ENCODE assay signal across 11 cellular contexts in the genomic region with DNA sequence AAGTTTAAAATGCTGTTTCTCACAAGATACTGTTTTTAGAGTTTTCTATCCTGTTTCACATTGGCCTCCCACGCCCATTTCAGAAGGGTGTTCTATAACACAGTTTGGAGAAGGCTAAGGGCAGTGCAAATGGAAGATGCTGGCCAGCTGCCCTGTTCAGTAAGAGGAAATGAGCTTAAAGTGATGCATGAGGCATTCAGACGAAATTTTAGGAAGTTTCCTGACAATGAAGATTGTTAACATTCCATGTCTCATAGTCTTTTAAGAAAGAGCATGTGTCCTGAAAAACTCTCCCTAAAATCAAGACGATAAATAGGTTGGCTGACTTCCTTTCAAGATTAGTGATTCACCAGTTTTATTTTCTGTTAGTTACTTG.
A peak's percentile ranks its signal among the peaks of the same experiment; 100 is the strongest.
DNase-seq lines count a peak whose midpoint lies in the region; ATAC-seq and TF ChIP-seq lines count a peak whose summit lies in the region.
"Had no signal": no experiment of that assay in that cellular context is flagged by ENCODE, and none has a peak within 500 bp of the region (broad histone marks: within the 10 kb centered on the region; RNA-seq: fewer than 3 reads in every experiment).

No MANE protein-coding gene starts in this region.

- WGBS in HUES64 = 55% methylated on average over 3 of the region's 3 CpGs

- in situ Hi-C loops in brain microvascular endothelial cell (cut with HindIII; ENCODE audit: low pct_ligation_motif_present, low sequenced_read_pairs) = no loop called here

- ATAC-seq in HG02571 (IDR thresholded peaks at IDR 0.05; ENCODE audit: unreplicated experiment) = no peak
- no peak for ATAC-seq in GM21576 (IDR thresholded peaks at IDR 0.05; ENCODE audit: unreplicated experiment)
- ATAC-seq: natural killer cell had no signal

- no peak overlapping the region for H3K4me3 ChIP-seq in AG09309 (ENCODE audit: control insufficient read depth, low read depth, low read length)
- peak overlapping the region; percentile 35; the same call in 1 of the 2 replicates for H3K4me3 ChIP-seq in HUES64 (ENCODE audit: low read length)
- H3K4me3 ChIP-seq in brain microvascular endothelial cell (ENCODE audit: low read depth, low read length) = no peak overlapping the region
- H3K4me3 ChIP-seq: tibial artery had no signal

- TF ChIP-seq CTCF in AG09309 (IDR thresholded peaks at IDR 0.05; ENCODE audit: control insufficient read depth, insufficient read depth, low read depth, low read length, missing control alignments) (no peak), brain microvascular endothelial cell (IDR thresholded peaks at IDR 0.05; ENCODE audit: low read depth, low read length, missing control alignments) (no peak)

- H3K36me3 ChIP-seq in HUES64 (ENCODE audit: insufficient read depth, low read length) = no peaks in the 10 kb centered on the region
- no peaks in the 10 kb centered on the region for H3K36me3 ChIP-seq in brain microvascular endothelial cell (replicated peaks)

- H3K27me3 ChIP-seq in HUES64 (ENCODE audit: insufficient read depth, low read length) (no peaks in the 10 kb centered on the region), brain microvascular endothelial cell (replicated peaks) (no peaks in the 10 kb centered on the region)
- H3K27me3 ChIP-seq: tibial artery had no signal

- H3K9ac ChIP-seq in HUES64 (ENCODE audit: low read depth, low read length) = peak overlapping the region; percentile 53

- H3K27ac ChIP-seq in HUES64 (ENCODE audit: low read depth, low read length) = peak overlapping the region; percentile 93
- H3K27ac ChIP-seq in brain microvascular endothelial cell = no peak overlapping the region
- H3K27ac ChIP-seq: tibial artery had no signal

- DNase-seq in AG09309 (ENCODE audit: low read depth) = peak; percentile 63
- peak; percentile 41 for DNase-seq in brain microvascular endothelial cell
- peak; percentile 73 for DNase-seq in iris pigment epithelial cell (ENCODE audit: low read depth)
- no peak for DNase-seq in NCI-H526 treated with DMSO at 0.1 percent for 48 hours (lab: John Stamatoyannopoulos, UW)
- DNase-seq in NCI-H524 treated with DMSO at 0.1 percent for 48 hours (lab: John Stamatoyannopoulos, UW) = no peak
- DNase-seq: natural killer cell, NCI-H1694, tibial artery had no signal

- H3K4me1 ChIP-seq in HUES64 (ENCODE audit: insufficient read depth, low read length) = peaks cover 36% of the 10 kb centered on the region

- no peaks in the 10 kb centered on the region for H3K9me3 ChIP-seq in HUES64 (ENCODE audit: insufficient read depth, low read depth, low read length)
- H3K9me3 ChIP-seq: tibial artery had no signal

Comparison
In these comparisons a context has a peak if more than half of its experiments do, and no peak if none do; other contexts are left out.
1. DNase-seq: peak in AG09309 (single experiment), brain microvascular endothelial cell (single experiment) and iris pigment epithelial cell (single experiment); none in NCI-H526 treated with DMSO at 0.1 percent for 48 hours (single experiment) and NCI-H524 treated with DMSO at 0.1 percent for 48 hours (single experiment).